ENCODE assay signal across 19 cellular contexts in genomic region chr4:88240297-88240714, GRCh38. TPM values are rescaled to one million over a fixed set of nuclear protein-coding genes. Genes with fewer than 3 reads are reported as not detected.
A peak's percentile ranks its signal among the peaks of the same experiment; 100 is the strongest.
DNase-seq lines count a peak whose midpoint lies in the region; ATAC-seq, FAIRE-seq and TF ChIP-seq lines count a peak whose summit lies in the region.
"Had no signal": no experiment of that assay in that cellular context is flagged by ENCODE, and none has a peak within 500 bp of the region (broad histone marks: within the 10 kb centered on the region; RNA-seq: fewer than 3 reads in every experiment).

No MANE protein-coding gene starts in this region.

- intact Hi-C loops in right lobe of liver (cut with DNase I) (no loop called here), HepG2 (cut with micrococcal nuclease; ENCODE audit: unreplicated experiment) (no loop called here)

- no TSS peak for BruUV-seq in HepG2 (replicated peaks; lab: Mats Ljungman, UMichigan)

- no peak overlapping the region for H3K18ac ChIP-seq in neuronal stem cell (ENCODE audit: low read length)

- H3K79me1 ChIP-seq in neuronal stem cell (ENCODE audit: low read depth, low read length): no peaks in the 10 kb centered on the region

- no peak overlapping the region for H3K23ac ChIP-seq in neuronal stem cell (ENCODE audit: low read depth, low read length, poor library complexity)

- H3K27ac ChIP-seq in right lobe of liver (no peak overlapping the region), HepG2 (ENCODE audit: extremely low read length, insufficient read depth, low read length) (no peak overlapping the region), neuronal stem cell (replicated peaks; ENCODE audit: low read length) (no peak overlapping the region)
- H3K27ac ChIP-seq: BLaER1, brain microvascular endothelial cell, colonic mucosa had no signal

- no CpG with 5 or more reads among the region's 1 CpG for WGBS in right lobe of liver (ENCODE audit: insufficient coverage, low coverage, low lambda C conversion rate, missing lambda C conversion rate)
- 40% methylated on average over 1 of the region's 1 CpG for WGBS in HepG2 (ENCODE audit: low lambda C conversion rate)
- WGBS in neuronal stem cell (ENCODE audit: extremely low coverage in 2 of 2, insufficient read length in 2 of 2, insufficient replicate concordance in 1 of 2), 2 donors: no CpG with 5 or more reads among the region's 1 CpG

- POLR2A ChIA-PET in HepG2 (lab: Yijun Ruan, JAX): no interaction called here

- H2AFZ ChIP-seq in HepG2 (ENCODE audit: low read length) (no peak overlapping the region), neuronal stem cell (ENCODE audit: low read length) (no peak overlapping the region)

- H3K14ac ChIP-seq in neuronal stem cell (ENCODE audit: low read length): peak overlapping the region; percentile 32

- no peaks in the 10 kb centered on the region for H3K9me3 ChIP-seq in right lobe of liver
- H3K9me3 ChIP-seq in HepG2 (ENCODE audit: low read length): no peaks in the 10 kb centered on the region
- H3K9me3 ChIP-seq in neuronal stem cell (replicated peaks in 1 of 2; ENCODE audit: control insufficient read depth in 2 of 2, insufficient read depth in 1 of 2, low read depth in 1 of 2, low read length in 2 of 2): no peaks in the 10 kb centered on the region
- H3K9me3 ChIP-seq: colonic mucosa had no signal

- peak; percentile 33 to 60 (median 54) for DNase-seq in right lobe of liver
- no peak for DNase-seq in HepG2 (ENCODE audit: low spot score)
- DNase-seq in globus pallidus (ENCODE audit: low spot score): peak; percentile 25
- DNase-seq in neuronal stem cell (ENCODE audit: low spot score): no peak
- no peak for DNase-seq in UCSD-AML1 (lab: John Stamatoyannopoulos, UW; ENCODE audit: unreplicated experiment)
- no peak for DNase-seq in NCI-H1436 treated with DMSO at 0.1 percent for 48 hours (lab: John Stamatoyannopoulos, UW)
- DNase-seq in NCI-H82 (lab: John Stamatoyannopoulos, UW): no peak
- DNase-seq: activated CD4-positive, alpha-beta T cell treated with anti-CD3 and anti-CD28 coated beads for 36 hours; brain microvascular endothelial cell; colonic mucosa; H7; NCI-H1694 treated with DMSO at 0.1 percent for 48 hours; NCI-H226; occipital lobe; stimulated activated CD4-positive, alpha-beta T cell treated with anti-CD3 and anti-CD28 coated beads, Interleukin-1b, Interleukin-23, amount 100 ng/mL, for 48 hours had no signal

- no peaks in the 10 kb centered on the region for H3K79me2 ChIP-seq in HepG2 (ENCODE audit: insufficient read depth, low read length)

- CTCF ChIA-PET in HepG2 (lab: Yijun Ruan, JAX; ENCODE audit: low intra/inter-chr PET ratio, low total read pairs): no interaction called here

- no peak overlapping the region for H3K4me3 ChIP-seq in right lobe of liver
- no peak overlapping the region for H3K4me3 ChIP-seq in HepG2 (replicated peaks in 1 of 3; ENCODE audit: insufficient read depth in 1 of 3, low read depth in 2 of 3, low read length in 3 of 3)
- H3K4me3 ChIP-seq in neuronal stem cell (ENCODE audit: low read length in 2 of 2): no peak overlapping the region
- H3K4me3 ChIP-seq: BLaER1, colonic mucosa had no signal

- H3K27me3 ChIP-seq in right lobe of liver: no peaks in the 10 kb centered on the region
- H3K27me3 ChIP-seq in HepG2 (ENCODE audit: control insufficient read depth in 1 of 2, insufficient read depth in 2 of 2, low read length in 2 of 2): no peaks in the 10 kb centered on the region; a peak in 1 of 5 replicates
- peaks cover 0 to 6% (median 0%) of the 10 kb centered on the region in 3 experiments for H3K27me3 ChIP-seq in neuronal stem cell (ENCODE audit: control insufficient read depth in 3 of 3, insufficient read depth in 3 of 3, low read depth in 1 of 3, low read length in 3 of 3)
- H3K27me3 ChIP-seq: BLaER1, brain microvascular endothelial cell, colonic mucosa had no signal

- no peak overlapping the region for H2BK12ac ChIP-seq in neuronal stem cell (ENCODE audit: low read length)

- no peaks in the 10 kb centered on the region for H4K20me1 ChIP-seq in HepG2 (ENCODE audit: insufficient read depth, low read length)
- H4K20me1 ChIP-seq: BLaER1 had no signal

- H2BK15ac ChIP-seq in neuronal stem cell (ENCODE audit: low read length): no peak overlapping the region

- no peaks in the 10 kb centered on the region for H3K36me3 ChIP-seq in right lobe of liver
- H3K36me3 ChIP-seq in HepG2 (replicated peaks in 1 of 2; ENCODE audit: control insufficient read depth in 1 of 2, insufficient read depth in 2 of 2, low read length in 2 of 2): no peaks in the 10 kb centered on the region
- H3K36me3 ChIP-seq in neuronal stem cell (replicated peaks in 1 of 2; ENCODE audit: control insufficient read depth in 2 of 2, insufficient read depth in 2 of 2, low read length in 2 of 2): no peaks in the 10 kb centered on the region
- H3K36me3 ChIP-seq: BLaER1, brain microvascular endothelial cell, colonic mucosa had no signal

- TF ChIP-seq POLR2A in right lobe of liver (IDR thresholded peaks at IDR 0.05) (no peak), HepG2 (IDR thresholded peaks at IDR 0.05; ENCODE audit: insufficient read depth in 1 of 2, low read depth in 2 of 2, low read length in 2 of 2) (no peak)

- ATAC-seq in right lobe of liver: peak; percentile 48 to 73 (median 60)
- no peak for ATAC-seq in HepG2
- ATAC-seq in GM18873 (IDR thresholded peaks at IDR 0.05; ENCODE audit: low FRiP score, unreplicated experiment): no peak
- ATAC-seq: activated CD4-positive, alpha-beta T cell treated with anti-CD3 and anti-CD28 coated beads for 36 hours had no signal

- no peak for FAIRE-seq in HepG2 (lab: Jason Lieb, UNC)
- FAIRE-seq: A204.1, D721Med had no signal

- H3K9ac ChIP-seq in HepG2 (ENCODE audit: insufficient read depth, low read depth, low read length) (no peak overlapping the region), neuronal stem cell (ENCODE audit: low read depth, low read length, poor library complexity) (no peak overlapping the region)
- H3K9ac ChIP-seq: BLaER1 had no signal

- TF ChIP-seq CTCF in right lobe of liver (IDR thresholded peaks at IDR 0.05): no peak
- no peak for TF ChIP-seq CTCF in HepG2 (CRISPR knock-in tag; IDR thresholded peaks at IDR 0.05)

- H3K4ac ChIP-seq in neuronal stem cell (ENCODE audit: low read length): no peak overlapping the region

- H2AK5ac ChIP-seq in neuronal stem cell (ENCODE audit: low read depth, low read length): no peak overlapping the region

- H3K4me1 ChIP-seq in right lobe of liver (peaks cover 0 to 11% (median 0%) of the 10 kb centered on the region in 4 donors), HepG2 (ENCODE audit: insufficient read depth, low read length) (peaks cover 8% of the 10 kb centered on the region; the same call in 1 of the 2 replicates), neuronal stem cell (ENCODE audit: control insufficient read depth in 2 of 2, insufficient read depth in 1 of 2, low read depth in 1 of 2, low read length in 2 of 2) (no peaks in the 10 kb centered on the region)
- H3K4me1 ChIP-seq: BLaER1, colonic mucosa had no signal

- H4K91ac ChIP-seq in neuronal stem cell (ENCODE audit: low read depth, low read length, poor library complexity): no peak overlapping the region

- no peak overlapping the region for H4K8ac ChIP-seq in neuronal stem cell (ENCODE audit: low read depth, low read length)

- TF ChIP-seq EP300 in HepG2 (IDR thresholded peaks at IDR 0.05; ENCODE audit: low read depth in 2 of 2, low read length in 2 of 2): no peak
- no peak for TF ChIP-seq EP300 in HepG2 (CRISPR knock-in tag; IDR thresholded peaks at IDR 0.05; ENCODE audit: borderline replicate concordance)

- no peak overlapping the region for H2BK5ac ChIP-seq in neuronal stem cell (ENCODE audit: low read length)

- no peak overlapping the region for H3K4me2 ChIP-seq in HepG2 (ENCODE audit: low read depth, low read length)
- no peak overlapping the region for H3K4me2 ChIP-seq in neuronal stem cell (ENCODE audit: insufficient read depth, low read length, poor library complexity, severe bottlenecking)
- H3K4me2 ChIP-seq: BLaER1 had no signal

- in situ Hi-C loops in HepG2 (cut with HindIII; ENCODE audit: extremely low pct_ligation_motif_present, low pct_unique_long_range_greater_than_20kb): no loop called here

- TF ChIP-seq RAD21 in HepG2 (CRISPR knock-in tag; IDR thresholded peaks at IDR 0.05): no peak

- no peak overlapping the region for H2BK120ac ChIP-seq in neuronal stem cell (ENCODE audit: low read depth, low read length)

TF ChIP-seq in HepG2, 621 proteins besides CTCF, POLR2A, EP300 and RAD21 (continues in another document):
- no peak for TF ChIP-seq ZNF883 (CRISPR knock-in tag; IDR thresholded peaks at IDR 0.05; ENCODE audit: not compliant biosample characterization)
- TF ChIP-seq NONO (IDR thresholded peaks at IDR 0.05): no peak
- no peak for TF ChIP-seq NONO (CRISPR knock-in tag; conservative IDR thresholded peaks at IDR 0.05)
- no peak for TF ChIP-seq KLF9 (CRISPR knock-in tag; IDR thresholded peaks at IDR 0.05; ENCODE audit: low read depth)
- no peak for TF ChIP-seq NCOA2 (CRISPR knock-in tag; IDR thresholded peaks at IDR 0.05)

RNA-seq across cellular contexts. Expression of gene PPM1K, which starts 44.1 kb away (rescaled TPM):
- total RNA-seq in right lobe of liver: 10 to 100 TPM in 3 of 6 experiments, 1 to 10 TPM in 3; 3.8 to 15.7 (median 7.9) TPM
- total RNA-seq in HepG2 (2016; rRNA removed; fragmentation: Illumina TruSeq; extraction: Trizol): 17.8 and 23.3 TPM in 2 replicates
- total RNA-seq in HepG2 (2016; cell fraction: cytosol; rRNA removed; fragmentation: Illumina TruSeq; extraction: Trizol; ENCODE audit: low read depth): 1.8 and 2.6 TPM in 2 replicates
- 18.9 and 23.0 TPM in 2 replicates for total RNA-seq in HepG2 (2016; cell fraction: insoluble cytoplasmic fraction; rRNA removed; fragmentation: Illumina TruSeq; extraction: Trizol)
- total RNA-seq in HepG2 (2016; cell fraction: membrane; rRNA removed; fragmentation: Illumina TruSeq; extraction: Trizol): 5.3 and 7.4 TPM in 2 replicates
- total RNA-seq in HepG2 (2016; cell fraction: nucleus; rRNA removed; fragmentation: Illumina TruSeq; extraction: Trizol): 13.4 and 15.2 TPM in 2 replicates
- polyA plus RNA-seq in HepG2 (2011; rRNA removed): 9.4 and 11.9 TPM in 2 replicates
- 5.7 and 7.3 TPM in 2 replicates for polyA plus RNA-seq in HepG2 (2011; cell fraction: cytosol; rRNA removed)
- polyA plus RNA-seq in HepG2 (2011; cell fraction: nucleus; rRNA removed): 3.9 and 6.2 TPM in 2 replicates
- polyA plus RNA-seq in HepG2 (2012): 4.0 and 4.3 TPM in 2 replicates
- polyA plus RNA-seq in HepG2 (2016; cell fraction: cytosol; fragmentation: Illumina TruSeq; extraction: Trizol; ENCODE audit: low read depth): 0.48 and 0.78 TPM in 2 replicates
- 9.7 and 10.4 TPM in 2 replicates for polyA plus RNA-seq in HepG2 (2016; cell fraction: insoluble cytoplasmic fraction; fragmentation: Illumina TruSeq; extraction: Trizol; ENCODE audit: low read depth)
- 1.3 and 1.5 TPM in 2 replicates for polyA plus RNA-seq in HepG2 (2016; cell fraction: membrane; fragmentation: Illumina TruSeq; extraction: Trizol; ENCODE audit: low read depth)
- 9.8 and 12.4 TPM in 2 replicates for polyA plus RNA-seq in HepG2 (2016; cell fraction: nucleus; fragmentation: Illumina TruSeq; extraction: Trizol; ENCODE audit: insufficient read depth, low read depth)
- polyA minus RNA-seq in HepG2 (2011; rRNA and poly(A)+ RNA removed; ENCODE audit: low replicate concordance): 8.4 and 29.8 TPM in 2 replicates
- 6.3 and 8.6 TPM in 2 replicates for polyA minus RNA-seq in HepG2 (2011; cell fraction: cytosol; rRNA and poly(A)+ RNA removed)
- 21.3 and 23.7 TPM in 2 replicates for polyA minus RNA-seq in HepG2 (2011; cell fraction: nucleus; rRNA and poly(A)+ RNA removed)
- 6.3 TPM for polyA plus RNA-seq in neuronal stem cell (2013, experiment 1 of 2)
- polyA plus RNA-seq in neuronal stem cell (2013, experiment 2 of 2): 6.2 TPM

Comparison
In these comparisons a context has a peak if more than half of its experiments do, and no peak if none do; other contexts are left out.
1. ATAC-seq: peak in right lobe of liver (4 of 4); none in HepG2 (single experiment) and GM18873 (single experiment).
2. DNase-seq: peak in right lobe of liver (3 of 3) and globus pallidus (single experiment); none in HepG2 (single experiment), neuronal stem cell (single experiment), UCSD-AML1 (single experiment), NCI-H1436 treated with DMSO at 0.1 percent for 48 hours (single experiment) and NCI-H82 (single experiment).